ENCODE assay signal across 13 cellular contexts in the genomic region with DNA sequence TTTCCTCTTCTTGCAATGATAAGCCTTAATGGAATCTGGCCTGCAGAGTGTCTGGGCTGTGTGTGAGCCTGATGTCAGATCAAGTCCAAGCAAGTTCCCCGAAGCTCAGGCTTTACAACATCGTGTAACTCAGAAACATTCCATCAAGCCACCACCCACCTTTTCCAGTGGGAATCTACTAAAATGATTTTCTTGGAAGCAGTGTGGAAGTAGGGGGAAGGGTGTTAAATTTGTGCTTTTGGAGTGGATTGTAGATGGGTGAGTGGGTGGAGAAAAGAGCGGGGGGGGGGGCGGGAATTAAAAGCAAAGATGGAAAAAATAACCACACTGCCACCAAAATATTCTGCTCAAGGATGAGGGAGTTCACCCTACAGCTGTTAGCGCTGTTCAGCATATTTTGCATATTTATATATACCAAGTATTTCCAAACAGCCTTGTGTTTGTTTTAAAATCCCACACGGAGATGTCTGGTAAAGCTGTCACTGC. TPM values are rescaled to one million over a fixed set of nuclear protein-coding genes. Genes with fewer than 3 reads are reported as not detected.
DNase-seq lines count a peak whose midpoint lies in the region; ATAC-seq and TF ChIP-seq lines count a peak whose summit lies in the region.
"Had no signal": no experiment of that assay in that cellular context is flagged by ENCODE, and none has a peak within 500 bp of the region (broad histone marks: within the 10 kb centered on the region; RNA-seq: fewer than 3 reads in every experiment).

No MANE protein-coding gene starts in this region.

- H2BK12ac ChIP-seq in neuronal stem cell (ENCODE audit: low read length), result no peak overlapping the region

- 55 to 79% (median 71%) methylated on average over 6 of the region's 6 CpGs for WGBS in adrenal gland, 4 donors
- WGBS in gastroesophageal sphincter (ENCODE audit: low coverage in 1 of 2), 2 donors, result 11 to 24% methylated on average over 3 to 4 of the region's 6 CpGs
- no CpG with 5 or more reads among the region's 6 CpGs for WGBS in neuronal stem cell (ENCODE audit: extremely low coverage in 2 of 2, insufficient read length in 2 of 2, insufficient replicate concordance in 1 of 2), 2 donors

- H3K14ac ChIP-seq in neuronal stem cell (ENCODE audit: low read length), result no peak overlapping the region

- H2AK5ac ChIP-seq in neuronal stem cell (ENCODE audit: low read depth, low read length), result no peak overlapping the region

- H3K18ac ChIP-seq in neuronal stem cell (ENCODE audit: low read length), result no peak overlapping the region

- H3K79me1 ChIP-seq in neuronal stem cell (ENCODE audit: low read depth, low read length), result no peaks in the 10 kb centered on the region

- H4K91ac ChIP-seq in neuronal stem cell (ENCODE audit: low read depth, low read length, poor library complexity), result no peak overlapping the region

- TF ChIP-seq POLR2A in adrenal gland (IDR thresholded peaks at IDR 0.05), result no peak
- no peak for TF ChIP-seq POLR2A in gastroesophageal sphincter (IDR thresholded peaks at IDR 0.05)

- TF ChIP-seq CTCF in adrenal gland (IDR thresholded peaks at IDR 0.05) (no peak), gastroesophageal sphincter (IDR thresholded peaks at IDR 0.05) (no peak)

- no peak overlapping the region for H3K4ac ChIP-seq in neuronal stem cell (ENCODE audit: low read length)

- peak; percentile 86 for ATAC-seq in gastroesophageal sphincter
- no peak for ATAC-seq in GM18858 (IDR thresholded peaks at IDR 0.05; ENCODE audit: unreplicated experiment)
- no peak for ATAC-seq in GM18520 (IDR thresholded peaks at IDR 0.05; ENCODE audit: unreplicated experiment)
- no peak for ATAC-seq in HG03097 (IDR thresholded peaks at IDR 0.05; ENCODE audit: low FRiP score, unreplicated experiment)
- ATAC-seq: A549 had no signal

- H3K4me3 ChIP-seq in adrenal gland (no peak overlapping the region), gastroesophageal sphincter (no peak overlapping the region), neuronal stem cell (ENCODE audit: low read length in 2 of 2) (no peak overlapping the region)
- H3K4me3 ChIP-seq: A549 had no signal

- H3K4me1 ChIP-seq in adrenal gland (replicated peaks in 1 of 2) (no peaks in the 10 kb centered on the region), gastroesophageal sphincter (no peaks in the 10 kb centered on the region), neuronal stem cell (ENCODE audit: control insufficient read depth in 2 of 2, insufficient read depth in 1 of 2, low read depth in 1 of 2, low read length in 2 of 2) (no peaks in the 10 kb centered on the region)
- H3K4me1 ChIP-seq: A549 had no signal

- H4K8ac ChIP-seq in neuronal stem cell (ENCODE audit: low read depth, low read length), result no peak overlapping the region

- no peak overlapping the region for H2BK120ac ChIP-seq in neuronal stem cell (ENCODE audit: low read depth, low read length)

- H3K9me3 ChIP-seq in adrenal gland (replicated peaks in 1 of 3) (no peaks in the 10 kb centered on the region), gastroesophageal sphincter (no peaks in the 10 kb centered on the region), neuronal stem cell (replicated peaks in 1 of 2; ENCODE audit: control insufficient read depth in 2 of 2, insufficient read depth in 1 of 2, low read depth in 1 of 2, low read length in 2 of 2) (no peaks in the 10 kb centered on the region)
- H3K9me3 ChIP-seq: A549 had no signal

- H2BK5ac ChIP-seq in neuronal stem cell (ENCODE audit: low read length), result no peak overlapping the region

- H3K9ac ChIP-seq in neuronal stem cell (ENCODE audit: low read depth, low read length, poor library complexity), result no peak overlapping the region

- H3K36me3 ChIP-seq in adrenal gland (replicated peaks in 1 of 2) (no peaks in the 10 kb centered on the region), gastroesophageal sphincter (no peaks in the 10 kb centered on the region), neuronal stem cell (replicated peaks in 1 of 2; ENCODE audit: control insufficient read depth in 2 of 2, insufficient read depth in 2 of 2, low read length in 2 of 2) (no peaks in the 10 kb centered on the region)

- no peak overlapping the region for H3K4me2 ChIP-seq in neuronal stem cell (ENCODE audit: insufficient read depth, low read length, poor library complexity, severe bottlenecking)
- H3K4me2 ChIP-seq: A549 had no signal

- intact Hi-C loops in adrenal gland (cut with DNase I), result no loop called here

- no peak overlapping the region for H3K27ac ChIP-seq in adrenal gland
- peak overlapping the region in 1 of 4 donors; percentile 36 for H3K27ac ChIP-seq in gastroesophageal sphincter
- H3K27ac ChIP-seq in neuronal stem cell (replicated peaks; ENCODE audit: low read length), result no peak overlapping the region
- H3K27ac ChIP-seq: A549 had no signal

- H3K23ac ChIP-seq in neuronal stem cell (ENCODE audit: low read depth, low read length, poor library complexity), result no peak overlapping the region

- peak overlapping the region; percentile 7 for H2AFZ ChIP-seq in neuronal stem cell (ENCODE audit: low read length)

- TF ChIP-seq EP300 in gastroesophageal sphincter (IDR thresholded peaks at IDR 0.05), result no peak

- H2BK15ac ChIP-seq in neuronal stem cell (ENCODE audit: low read length), result no peak overlapping the region

- H3K27me3 ChIP-seq in adrenal gland (no peaks in the 10 kb centered on the region), gastroesophageal sphincter (no peaks in the 10 kb centered on the region), neuronal stem cell (ENCODE audit: control insufficient read depth in 3 of 3, insufficient read depth in 3 of 3, low read depth in 1 of 3, low read length in 3 of 3) (no peaks in the 10 kb centered on the region)

- DNase-seq in AG08395 (ENCODE audit: low spot score), result peak; percentile 74
- DNase-seq in adrenal gland, result peak in 4 of 7 donors; percentile 5 to 50 (median 14)
- no peak for DNase-seq in neuronal stem cell (ENCODE audit: low spot score)
- DNase-seq in glomerular visceral epithelial cell (ENCODE audit: extremely low spot score), result no peak
- DNase-seq: activated effector memory CD4-positive, alpha-beta T cell treated with anti-CD3 and anti-CD28 coated beads, Interleukin-2, amount 50 U/mL, for 16 hours; effector CD8-positive, alpha-beta T cell; immature natural killer cell; NCI-H345 had no signal

RNA-seq across cellular contexts. Expression of gene VGLL3, which starts 53.6 kb away (rescaled TPM):
- 10 to 100 TPM in 1 of 8 donors, 1 to 10 TPM in 7; 2.4 to 20.5 (median 5.5) TPM for total RNA-seq in adrenal gland
- 1 to 10 TPM; 1.5 to 3.6 (median 1.5) TPM for polyA plus RNA-seq in adrenal gland
- total RNA-seq in gastroesophageal sphincter, result 10 to 100 TPM; 12.5 to 43.3 (median 32.1) TPM
- 2.7 TPM for polyA plus RNA-seq in neuronal stem cell (2013, experiment 1 of 2)
- polyA plus RNA-seq in neuronal stem cell (2013, experiment 2 of 2), result 2.5 TPM
- polyA plus RNA-seq: immature natural killer cell had no signal

Comparison
In these comparisons a context has a peak if more than half of its experiments do, and no peak if none do; other contexts are left out.
1. DNase-seq: peak in AG08395 (single experiment) and adrenal gland (4 of 7); none in neuronal stem cell (single experiment) and glomerular visceral epithelial cell (single experiment).